In genomic region chr4:184153781-184154542, GRCh38 we compare ENCODE assay signal across 22 cellular contexts.
"Had no signal": no experiment of that assay in that cellular context is flagged by ENCODE, and none has a peak within 500 bp of the region (broad histone marks: within the 10 kb centered on the region; RNA-seq: fewer than 3 reads in every experiment).

No MANE protein-coding gene starts in this region.

- H3K4me3 ChIP-seq: ascending aorta, colonic mucosa, pancreas, sigmoid colon, upper lobe of left lung had no signal

- H3K36me3 Mint-ChIP-seq: activated naive CD4-positive, alpha-beta T cell treated with anti-CD3 and anti-CD28 coated beads, Interleukin-2, amount 50 U/mL, for 24 hours; stimulated activated naive B cell treated with anti-CD40 and anti-IgM and Interleukin-4, amounts not matched to agents 10 μg/mL and 1 μg/mL and 100 μg/mL, for 72 hours had no signal

- H3K4me1 Mint-ChIP-seq: activated naive CD4-positive, alpha-beta T cell treated with anti-CD3 and anti-CD28 coated beads, Interleukin-2, amount 50 U/mL, for 24 hours; central memory CD8-positive, alpha-beta T cell; stimulated activated naive B cell treated with anti-CD40 and anti-IgM and Interleukin-4, amounts not matched to agents 10 μg/mL and 1 μg/mL and 100 μg/mL, for 72 hours had no signal

- ATAC-seq: activated CD8-positive, alpha-beta T cell treated with anti-CD3 and anti-CD28 coated beads, Interleukin-2, amount 10 ng/mL, durations not matched to agents 7 days and 5 days; foreskin keratinocyte; pancreas; SK-N-SH treated with all-trans-retinoic acid at 6 μM for 48 hours; stimulated activated naive B cell treated with anti-CD40 and anti-IgM and Interleukin-4, amounts not matched to agents 10 μg/mL and 1 μg/mL and 100 μg/mL, for 72 hours had no signal

- H3K36me3 ChIP-seq: ascending aorta, colonic mucosa, pancreas, sigmoid colon, upper lobe of left lung, WERI-Rb-1 had no signal

- H3K27ac ChIP-seq: ascending aorta, colonic mucosa, foreskin keratinocyte, pancreas, upper lobe of left lung, WERI-Rb-1 had no signal

- FAIRE-seq: pancreas, TTC549 had no signal

- H3K4me3 Mint-ChIP-seq: activated CD8-positive, alpha-beta T cell treated with anti-CD3 and anti-CD28 coated beads, Interleukin-2, amount 10 ng/mL, durations not matched to agents 7 days and 5 days; activated naive CD4-positive, alpha-beta T cell treated with anti-CD3 and anti-CD28 coated beads, Interleukin-2, amount 50 U/mL, for 24 hours; central memory CD8-positive, alpha-beta T cell; nephron; stimulated activated naive B cell treated with anti-CD40 and anti-IgM and Interleukin-4, amounts not matched to agents 10 μg/mL and 1 μg/mL and 100 μg/mL, for 72 hours; T-helper 2 cell treated with Interferon-gamma antibody and Interleukin-4, amounts not matched to agents 5 μg/mL and 100 μg/mL, for 36 hours had no signal

- H3K27me3 ChIP-seq: ascending aorta, colonic mucosa, pancreas, sigmoid colon, upper lobe of left lung had no signal

- H3K9me3 ChIP-seq: ascending aorta, colonic mucosa, pancreas, sigmoid colon, upper lobe of left lung had no signal

- DNase-seq: activated CD4-positive, alpha-beta T cell treated with anti-CD3 and anti-CD28 coated beads for 1 hour; activated CD4-positive, alpha-beta T cell treated with anti-CD3 and anti-CD28 coated beads, Interleukin-2, amount 50 U/mL, for 1 hour; activated CD8-positive, alpha-beta T cell treated with anti-CD3 and anti-CD28 coated beads, Interleukin-2, amount 10 ng/mL, durations not matched to agents 7 days and 5 days; activated gamma-delta T cell treated with Interleukin-2 at 50 U/mL for 16 hours; colonic mucosa; foreskin keratinocyte; kidney glomerular epithelial cell; midbrain; pancreas; sigmoid colon; stimulated activated CD4-positive, alpha-beta T cell treated with anti-CD3 and anti-CD28 coated beads, Interleukin-2, amount 100 ng/mL, for 48 hours; stimulated activated CD8-positive, alpha-beta memory T cell treated with anti-CD3 and anti-CD28 coated beads, Interleukin-4, amount 100 ng/mL, for 48 hours; stimulated activated naive B cell treated with anti-CD40 and anti-IgM and Interleukin-4, amounts not matched to agents 10 μg/mL and 1 μg/mL and 100 μg/mL, for 72 hours; upper lobe of left lung; WERI-Rb-1 had no signal

- H3K9me3 Mint-ChIP-seq: activated naive CD4-positive, alpha-beta T cell treated with anti-CD3 and anti-CD28 coated beads, Interleukin-2, amount 50 U/mL, for 24 hours; central memory CD8-positive, alpha-beta T cell; stimulated activated naive B cell treated with anti-CD40 and anti-IgM and Interleukin-4, amounts not matched to agents 10 μg/mL and 1 μg/mL and 100 μg/mL, for 72 hours; T-helper 2 cell treated with Interferon-gamma antibody and Interleukin-4, amounts not matched to agents 5 μg/mL and 100 μg/mL, for 36 hours had no signal

- H3K27ac Mint-ChIP-seq: activated CD8-positive, alpha-beta T cell treated with anti-CD3 and anti-CD28 coated beads, Interleukin-2, amount 10 ng/mL, durations not matched to agents 7 days and 5 days; activated naive CD4-positive, alpha-beta T cell treated with anti-CD3 and anti-CD28 coated beads, Interleukin-2, amount 50 U/mL, for 24 hours; nephron; stimulated activated naive B cell treated with anti-CD40 and anti-IgM and Interleukin-4, amounts not matched to agents 10 μg/mL and 1 μg/mL and 100 μg/mL, for 72 hours; T-helper 2 cell treated with Interferon-gamma antibody and Interleukin-4, amounts not matched to agents 5 μg/mL and 100 μg/mL, for 36 hours had no signal

- H3K4me1 ChIP-seq: ascending aorta, colonic mucosa, foreskin keratinocyte had no signal
